Comparison of ENCODE assay signal across 28 cellular contexts in the genomic region with DNA sequence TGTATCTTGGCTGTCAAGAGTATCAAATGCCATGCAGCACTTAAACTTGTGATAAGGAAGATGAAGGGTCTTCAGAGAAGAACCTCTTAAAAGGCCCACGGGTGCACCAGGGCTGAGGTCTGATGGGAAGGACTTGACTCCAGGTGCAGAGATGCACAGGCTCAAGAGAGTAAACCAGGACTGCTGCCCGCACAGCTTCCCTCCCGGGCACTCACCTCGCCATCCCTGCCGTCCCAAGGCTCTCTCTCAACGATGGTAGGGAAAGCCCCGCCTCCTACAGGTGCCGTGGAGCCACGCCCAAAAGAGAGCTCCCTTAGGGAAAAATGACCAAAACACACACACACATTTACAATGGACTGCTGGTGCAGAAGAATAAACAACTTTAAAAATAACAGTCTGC.
"Had no signal": no experiment of that assay in that cellular context is flagged by ENCODE, and none has a peak within 500 bp of the region (broad histone marks: within the 10 kb centered on the region; RNA-seq: fewer than 3 reads in every experiment).

No MANE protein-coding gene starts in this region.

- ATAC-seq: gastroesophageal sphincter; left lobe of liver; mucosa of descending colon; natural killer cell treated with Interleukin-12 subunit alpha and Interleukin-12 subunit beta and Interleukin-15 and Interleukin-18, amount 100 ng/mL, for 72 hours; stimulated activated naive B cell treated with anti-CD40 and anti-IgM and Interleukin-4, amounts not matched to agents 10 μg/mL and 1 μg/mL and 100 μg/mL, for 72 hours; T-cell had no signal

- H3K4me1 ChIP-seq: gastroesophageal sphincter, prostate gland, suprapubic skin, vagina had no signal

- H3K9me3 ChIP-seq: adrenal gland, gastroesophageal sphincter, mucosa of descending colon, prostate gland, stomach, suprapubic skin, transverse colon, vagina had no signal

- H3K4me3 ChIP-seq: adrenal gland, gastroesophageal sphincter, lung, mucosa of descending colon, prostate gland, stomach, suprapubic skin, transverse colon, vagina had no signal

- FAIRE-seq: astrocyte had no signal

- H3K27me3 ChIP-seq: adrenal gland, brain microvascular endothelial cell, gastroesophageal sphincter, stomach, suprapubic skin, transverse colon, vagina had no signal

- H3K27ac ChIP-seq: adrenal gland, brain microvascular endothelial cell, prostate gland, suprapubic skin, vagina had no signal

- DNase-seq: activated B cell treated with CpG ODN at 0.5 μM for 24 hours; activated CD4-positive, alpha-beta T cell treated with anti-CD3 and anti-CD28 coated beads, Interleukin-2, amount 50 U/mL, for 4 hours; activated CD8-positive, alpha-beta memory T cell treated with anti-CD3 and anti-CD28 coated beads, Interleukin-2, amount 50 U/mL, for 4 hours; activated effector memory CD4-positive, alpha-beta T cell treated with anti-CD3 and anti-CD28 coated beads, Interleukin-2, amount 50 U/mL, for 16 hours; activated naive CD4-positive, alpha-beta T cell treated with anti-CD3 and anti-CD28 coated beads for 36 hours; activated naive CD8-positive, alpha-beta T cell treated with anti-CD3 and anti-CD28 coated beads for 36 hours; activated T-cell treated with anti-CD3 and anti-CD28 coated beads, Interleukin-2, amount 50 U/mL, for 1 hour; brain microvascular endothelial cell; central memory CD4-positive, alpha-beta T cell; hippocampal formation; immature natural killer cell; mesendoderm; mucosa of descending colon; stimulated activated CD4-positive, alpha-beta T cell treated with anti-CD3 and anti-CD28 coated beads, Interleukin-15, amount 100 ng/mL, for 24 hours; stimulated activated CD4-positive, alpha-beta T cell treated with anti-CD3 and anti-CD28 coated beads, Interleukin-2, amount 100 ng/mL, for 24 hours; stimulated activated naive B cell treated with anti-CD40 and anti-IgM and Interleukin-4, amounts not matched to agents 10 μg/mL and 1 μg/mL and 100 μg/mL, for 72 hours; stomach; T-cell; transverse colon had no signal
